Comparison of ENCODE assay signal across 21 cellular contexts in the genomic region with DNA sequence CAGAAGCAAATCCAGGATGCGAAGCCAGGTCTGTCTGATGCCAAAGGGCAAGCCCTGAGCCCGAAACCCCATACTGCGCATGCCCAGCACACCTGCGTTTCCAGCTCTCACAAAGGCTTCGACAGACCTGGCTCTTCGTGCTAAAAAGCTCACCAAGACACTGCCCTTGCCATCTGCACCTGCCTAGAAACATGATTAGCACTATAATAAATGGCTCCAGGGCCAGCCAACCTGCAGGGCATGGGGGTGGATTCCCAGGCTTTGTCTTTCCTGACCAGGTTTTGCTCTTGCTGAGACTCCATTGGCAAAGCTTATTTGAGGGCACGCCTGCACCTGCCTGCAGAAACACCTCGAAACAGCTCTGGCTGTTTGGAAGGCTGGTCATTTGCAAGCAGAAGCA. TPM values are rescaled to one million over a fixed set of nuclear protein-coding genes. Genes with fewer than 3 reads are reported as not detected.
A peak's percentile ranks its signal among the peaks of the same experiment; 100 is the strongest.
DNase-seq lines count a peak whose midpoint lies in the region; FAIRE-seq and TF ChIP-seq lines count a peak whose summit lies in the region.
"Had no signal": no experiment of that assay in that cellular context is flagged by ENCODE, and none has a peak within 500 bp of the region (broad histone marks: within the 10 kb centered on the region; RNA-seq: fewer than 3 reads in every experiment).

No MANE protein-coding gene starts in this region.

- no peak overlapping the region for H3K23ac ChIP-seq in H1 (ENCODE audit: insufficient read length)

- no peak overlapping the region for H2BK15ac ChIP-seq in H1 (ENCODE audit: low read length)

- no peak for TF ChIP-seq RAD21 in H1 (IDR thresholded peaks at IDR 0.05 in 1 of 2, conservative IDR thresholded peaks at IDR 0.05 in 1 of 2; ENCODE audit: low read depth in 2 of 2, low read length in 2 of 2)

- CTCF ChIA-PET in activated naive CD4-positive, alpha-beta T cell treated with anti-CD3 and anti-CD28 coated beads for 36 hours (lab: Charles Lee) = interaction anchor here (0.7 kb wide), 1 partner anchor 8 kb away, joined by 3 read pairs; no protein-coding TSS in a partner anchor
- CTCF ChIA-PET in H1 (lab: Charles Lee; ENCODE audit: partially characterized antibody) = interaction anchor here (0.8 to 1.5 kb wide), 4 partner anchors 9 to 79 kb away, joined by 3 to 5 read pairs (median 4); no protein-coding TSS in a partner anchor

- H2BK5ac ChIP-seq in H1 (ENCODE audit: low read depth, low read length) = no peak overlapping the region

- H4K20me1 ChIP-seq in H1 (replicated peaks in 1 of 2; ENCODE audit: control insufficient read depth in 1 of 2, insufficient read depth in 2 of 2, low read length in 2 of 2) = peaks cover 6 to 9% of the 10 kb centered on the region in 2 experiments

- H3K9me3 ChIP-seq in H1 (ENCODE audit: insufficient read depth in 2 of 2, low read depth in 1 of 2, low read length in 1 of 2) = no peaks in the 10 kb centered on the region

- H3K27ac Mint-ChIP-seq in activated naive CD4-positive, alpha-beta T cell treated with anti-CD3 and anti-CD28 coated beads for 36 hours = peak overlapping the region; percentile 41
- H3K27ac Mint-ChIP-seq in immature natural killer cell = no peak overlapping the region

- H4K5ac ChIP-seq in H1 (ENCODE audit: insufficient read length, low read depth, low read length) = no peak overlapping the region

- TF ChIP-seq EP300 in H1 (IDR thresholded peaks at IDR 0.05; ENCODE audit: borderline replicate concordance in 1 of 2, low read depth in 2 of 2, low read length in 2 of 2) = no peak

- no peak overlapping the region for H2BK12ac ChIP-seq in H1 (ENCODE audit: low read depth, low read length)

- no peak overlapping the region for H2AK5ac ChIP-seq in H1 (ENCODE audit: low read depth, low read length)

- H3K18ac ChIP-seq in H1 (ENCODE audit: extremely low read depth, low read length) = no peak overlapping the region

- no peak for DNase-seq in activated naive CD4-positive, alpha-beta T cell treated with anti-CD3 and anti-CD28 coated beads for 36 hours
- DNase-seq in activated naive CD4-positive, alpha-beta T cell treated with Interleukin-2 at 50 U/mL for 16 hours = no peak
- DNase-seq in NCI-H2196 (lab: John Stamatoyannopoulos, UW; ENCODE audit: unreplicated experiment) (peak; percentile 62), H1 (ENCODE audit: low read depth in 1 of 2, low spot score in 2 of 2) (no peak), immature natural killer cell (no peak), GM03348 (ENCODE audit: low spot score) (no peak), GM19239 (ENCODE audit: insufficient read length, low spot score) (no peak)
- DNase-seq in stimulated activated CD4-positive, alpha-beta T cell treated with anti-CD3 and anti-CD28 coated beads, Interleukin-4, amount 100 ng/mL, for 24 hours = no peak
- DNase-seq: 8988T; DMS 273 treated with DMSO at 0.1 percent for 48 hours; GDM1; GOT3; NCI-H1436 treated with DMSO at 0.1 percent for 48 hours; NCI-H2081 treated with DMSO at 0.1 percent for 48 hours; NCI-H345; NCI-H526; NK-92 treated with Interleukin-12 subunit alpha and Interleukin-12 subunit beta, amount 100 ng/mL, for 24 hours; SW 1271 had no signal

- no peak overlapping the region for H4K91ac ChIP-seq in H1 (replicated peaks; ENCODE audit: insufficient read length, low read length)

- no peak for TF ChIP-seq CTCF in H1 (IDR thresholded peaks at IDR 0.05; ENCODE audit: control extremely low read depth in 1 of 3, insufficient read depth in 1 of 3, low read depth in 1 of 3, low read length in 3 of 3)

- no peak overlapping the region for H3K14ac ChIP-seq in H1 (ENCODE audit: insufficient read length)

- no peaks in the 10 kb centered on the region for H3K27me3 Mint-ChIP-seq in activated naive CD4-positive, alpha-beta T cell treated with anti-CD3 and anti-CD28 coated beads for 36 hours (ENCODE audit: low read depth)
- H3K27me3 Mint-ChIP-seq in immature natural killer cell (ENCODE audit: low read depth in 3 of 3) = peaks cover 0 to 2% (median 0%) of the 10 kb centered on the region in 3 donors

- H2BK20ac ChIP-seq in H1 (ENCODE audit: low read length) = no peak overlapping the region

- POLR2A ChIA-PET in H1 (lab: Charles Lee; ENCODE audit: partially characterized antibody) = interaction anchor here (1.2 to 3.1 kb wide), 2 partner anchors 11 to 60 kb away, joined by 3 to 12 read pairs; no protein-coding TSS in a partner anchor

- H3K9ac ChIP-seq in H1 (replicated peaks in 1 of 4; ENCODE audit: extremely low read depth in 1 of 4, low read depth in 3 of 4, low read length in 3 of 4) = no peak overlapping the region

- no peak overlapping the region for H3K4ac ChIP-seq in H1 (replicated peaks; ENCODE audit: insufficient read length, low read depth, low read length)

- no peak overlapping the region for H2BK120ac ChIP-seq in H1 (replicated peaks; ENCODE audit: low read depth, low read length)

- H3K4me3 Mint-ChIP-seq in activated naive CD4-positive, alpha-beta T cell treated with anti-CD3 and anti-CD28 coated beads for 36 hours = no peak overlapping the region
- no peak overlapping the region for H3K4me3 Mint-ChIP-seq in immature natural killer cell
- H3K4me3 Mint-ChIP-seq: CD14-positive monocyte had no signal

- no peaks in the 10 kb centered on the region; the same call in 1 of the 2 replicates for H3K79me1 ChIP-seq in H1 (ENCODE audit: low read depth, low read length)

- TF ChIP-seq POLR2A in H1 (IDR thresholded peaks at IDR 0.05; ENCODE audit: control extremely low read depth in 1 of 2, low read depth in 2 of 2, low read length in 2 of 2) = no peak

- no peak overlapping the region for H4K8ac ChIP-seq in H1 (ENCODE audit: extremely low read depth, insufficient read depth, low read length)

- no peaks in the 10 kb centered on the region; a peak in 1 of 7 replicates for H3K27me3 ChIP-seq in H1 (replicated peaks in 1 of 4; ENCODE audit: control insufficient read depth in 3 of 4, extremely low read depth in 1 of 4, insufficient read depth in 3 of 4, low read length in 3 of 4)

- H3K4me1 ChIP-seq in H1 (replicated peaks in 1 of 4; ENCODE audit: control insufficient read depth in 3 of 4, insufficient read depth in 4 of 4, low read length in 3 of 4) = no peaks in the 10 kb centered on the region; a peak in 1 of 7 replicates

- no peak overlapping the region for H3K4me3 ChIP-seq in H1 (ENCODE audit: extremely low read depth in 1 of 4, insufficient read depth in 2 of 4, low read depth in 3 of 4, low read length in 4 of 4)
- H3K4me3 ChIP-seq: GM12878 had no signal

- no peaks in the 10 kb centered on the region for H3K23me2 ChIP-seq in H1 (ENCODE audit: low read depth, low read length)

- no peak overlapping the region for H3K56ac ChIP-seq in H1 (replicated peaks; ENCODE audit: insufficient read length, low read depth, low read length)

- no peak overlapping the region for H2AFZ ChIP-seq in H1 (ENCODE audit: low read length)

- peak overlapping the region; percentile 38; the same call in 1 of the 2 replicates for H3K27ac ChIP-seq in H1 (ENCODE audit: low read depth, low read length)

- H3K9me3 Mint-ChIP-seq in activated naive CD4-positive, alpha-beta T cell treated with anti-CD3 and anti-CD28 coated beads for 36 hours = no peaks in the 10 kb centered on the region
- H3K9me3 Mint-ChIP-seq in immature natural killer cell = no peaks in the 10 kb centered on the region
- H3K9me3 Mint-ChIP-seq: CD14-positive monocyte had no signal

- no peaks in the 10 kb centered on the region; a peak in 1 of 4 replicates for H3K79me2 ChIP-seq in H1 (ENCODE audit: control insufficient read depth in 1 of 2, insufficient read depth in 2 of 2, low read length in 2 of 2)

- H3K4me1 Mint-ChIP-seq in activated naive CD4-positive, alpha-beta T cell treated with anti-CD3 and anti-CD28 coated beads for 36 hours (ENCODE audit: low read depth) = no peaks in the 10 kb centered on the region
- peaks cover 0 to 1% of the 10 kb centered on the region in 2 donors for H3K4me1 Mint-ChIP-seq in immature natural killer cell
- H3K4me1 Mint-ChIP-seq: CD14-positive monocyte had no signal

- H3K36me3 ChIP-seq in H1 (ENCODE audit: control insufficient read depth in 2 of 4, insufficient read depth in 4 of 4, low read length in 3 of 4) = peaks cover 17 to 89% (median 62%) of the 10 kb centered on the region in 4 experiments; a peak in 7 of 8 replicates

- H3K4me2 ChIP-seq in H1 (ENCODE audit: insufficient read depth in 1 of 2, low read depth in 2 of 2, low read length in 2 of 2) = no peak overlapping the region

- intact Hi-C loops in activated naive CD4-positive, alpha-beta T cell treated with anti-CD3 and anti-CD28 coated beads for 36 hours (cut with micrococcal nuclease) = no loop called here

- no peak for FAIRE-seq in H1 (lab: Jason Lieb, UNC)
- no peak for FAIRE-seq in GM19239 (lab: Jason Lieb, UNC)
- FAIRE-seq: GM12878, RCC 7860 had no signal

- 82% methylated on average over 8 of the region's 8 CpGs; no CpG with 5 or more reads in 1 of the 2 experiments for WGBS in H1 (ENCODE audit: extremely low coverage in 1 of 2, insufficient coverage in 1 of 2, insufficient read length in 1 of 2, insufficient replicate concordance in 2 of 2, low coverage in 1 of 2, low lambda C conversion rate in 2 of 2, missing lambda C conversion rate in 1 of 2), 2 experiments

- peaks cover 18% of the 10 kb centered on the region for H3K36me3 Mint-ChIP-seq in activated naive CD4-positive, alpha-beta T cell treated with anti-CD3 and anti-CD28 coated beads for 36 hours (ENCODE audit: low read depth)
- H3K36me3 Mint-ChIP-seq in immature natural killer cell = peaks cover 24 to 48% (median 25%) of the 10 kb centered on the region in 3 donors

RNA-seq across cellular contexts. Expression of gene PLD6, which starts 14.4 kb away (rescaled TPM):
- 1 to 10 TPM; 5.3 to 5.4 TPM for total RNA-seq in activated naive CD4-positive, alpha-beta T cell treated with anti-CD3 and anti-CD28 coated beads for 36 hours
- total RNA-seq in H1 (2021; fragmentation: NEBNext Ultra II Directional; extraction: Animal tissue kit (Norgen Biotek cat#: 25700)) = 0.22 TPM in 1 of 2 replicates, not detected in the other
- polyA plus RNA-seq in H1 (2011; rRNA removed) = 0.17 and 0.20 TPM in 2 replicates
- polyA plus RNA-seq in H1 (2011; cell fraction: cytosol; rRNA removed) = 0.31 TPM
- 0.43 TPM for polyA plus RNA-seq in H1 (2011; cell fraction: nucleus; rRNA removed)
- polyA plus RNA-seq in H1 (2012, experiment 1 of 2) = 0.16 to 0.39 TPM (median 0.32 TPM) in 4 replicates
- polyA plus RNA-seq in H1 (2012, experiment 2 of 2) = not detected
- 0.06 TPM for polyA plus RNA-seq in H1 (2013, experiment 1 of 2)
- polyA plus RNA-seq in H1 (2013, experiment 2 of 2) = 0.06 TPM
- polyA minus RNA-seq in H1 (2011; rRNA and poly(A)+ RNA removed) = 0.38 TPM in 1 of 2 replicates, not detected in the other
- not detected for polyA minus RNA-seq in H1 (2011; cell fraction: cytosol; rRNA and poly(A)+ RNA removed)
- polyA minus RNA-seq in H1 (2011; cell fraction: nucleus; rRNA and poly(A)+ RNA removed) = not detected
- 1 to 10 TPM in 2 of 3 donors, under 1 TPM in 1; 0.41 to 2.5 (median 1.4) TPM for polyA plus RNA-seq in immature natural killer cell

RNA-seq across cellular contexts. Expression of gene FLCN, which starts 16.4 kb away (rescaled TPM):
- 10 to 100 TPM; 17.5 to 18.4 TPM for total RNA-seq in activated naive CD4-positive, alpha-beta T cell treated with anti-CD3 and anti-CD28 coated beads for 36 hours
- total RNA-seq in H1 (2021; fragmentation: NEBNext Ultra II Directional; extraction: Animal tissue kit (Norgen Biotek cat#: 25700)) = 34.0 and 34.6 TPM in 2 replicates
- polyA plus RNA-seq in H1 (2011; rRNA removed) (15.6 and 20.8 TPM in 2 replicates), immature natural killer cell (1 to 10 TPM; 1.4 to 6.6 (median 5.9) TPM)
- 18.4 TPM for polyA plus RNA-seq in H1 (2011; cell fraction: cytosol; rRNA removed)
- 29.1 TPM for polyA plus RNA-seq in H1 (2011; cell fraction: nucleus; rRNA removed)
- polyA plus RNA-seq in H1 (2012, experiment 1 of 2) = 22.5 to 32.6 TPM (median 26.9 TPM) in 4 replicates
- 21.7 TPM for polyA plus RNA-seq in H1 (2012, experiment 2 of 2)
- polyA plus RNA-seq in H1 (2013, experiment 1 of 2) = 11.7 TPM
- polyA plus RNA-seq in H1 (2013, experiment 2 of 2) = 10.4 TPM
- polyA minus RNA-seq in H1 (2011; rRNA and poly(A)+ RNA removed) = 39.5 and 40.0 TPM in 2 replicates
- polyA minus RNA-seq in H1 (2011; cell fraction: cytosol; rRNA and poly(A)+ RNA removed) = 21.7 TPM
- polyA minus RNA-seq in H1 (2011; cell fraction: nucleus; rRNA and poly(A)+ RNA removed) = 35.8 TPM
